In the genomic region with DNA sequence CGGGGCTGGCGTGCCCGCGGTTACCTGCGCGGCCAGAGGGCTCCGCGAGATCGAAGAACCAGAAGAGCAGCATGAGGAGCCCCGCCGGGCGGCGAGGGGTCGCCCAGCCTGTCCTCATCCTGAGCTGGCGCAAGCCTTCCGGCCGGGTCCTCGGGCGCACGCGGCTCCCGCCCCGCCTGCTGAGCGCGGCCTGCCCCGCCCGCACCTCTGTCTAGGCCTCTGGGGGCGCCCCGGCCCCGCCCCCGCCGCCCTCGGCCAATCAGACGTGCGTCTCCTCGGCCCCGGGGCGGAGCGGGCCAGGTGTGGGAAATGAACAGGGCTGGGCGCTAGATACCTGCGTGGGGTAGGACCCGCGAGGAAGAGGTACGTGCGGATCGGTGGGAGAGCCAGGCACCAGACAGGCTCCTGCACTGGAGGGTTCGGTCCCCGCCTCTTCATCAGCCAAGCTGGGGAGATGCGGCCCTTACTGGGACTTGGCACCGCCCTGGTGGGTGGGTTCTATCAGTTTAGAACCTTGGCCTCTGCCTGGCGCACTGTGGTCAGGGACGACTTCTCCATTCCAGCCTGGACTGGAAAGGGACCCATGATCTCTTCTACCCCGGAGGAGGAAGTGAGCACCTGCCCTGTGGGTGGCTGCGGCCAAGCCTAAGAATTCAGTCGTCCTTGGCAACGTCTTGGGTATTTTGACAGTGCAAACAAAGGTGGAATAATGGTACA, we compare ENCODE assay signal across 8 cellular contexts. TPM values are rescaled to one million over a fixed set of nuclear protein-coding genes. Genes with fewer than 3 reads are reported as not detected.
A peak's percentile ranks its signal among the peaks of the same experiment; 100 is the strongest.
DNase-seq lines count a peak whose midpoint lies in the region; ATAC-seq lines count a peak whose summit lies in the region.

A gene (minus strand): TSS at position 192 of the 717 bp plus-strand sequence.

- CTCF ChIA-PET in CD8-positive, alpha-beta memory T cell (lab: Charles Lee): interaction anchor here (1.0 to 1.5 kb wide), 5 partner anchors 15 to 193 kb away, joined by 3 to 4 read pairs (median 3); a partner anchor contains a TSS

- peak; percentile 74 for ATAC-seq in GM19463 (IDR thresholded peaks at IDR 0.05; ENCODE audit: unreplicated experiment)

- H3K4me1 Mint-ChIP-seq in CD8-positive, alpha-beta memory T cell: peaks cover 31 to 50% (median 44%) of the 10 kb centered on the region in 3 donors
- peaks cover 59% of the 10 kb centered on the region for H3K4me1 Mint-ChIP-seq in dendritic cell treated with granulocyte-macrophage colony-stimulating factor and Interleukin-4, amounts not matched to agents 40 ng/mL and 50 ng/mL, for 4 days (ENCODE audit: low read depth)

- H3K4me1 ChIP-seq in CD8-positive, alpha-beta memory T cell (ENCODE audit: insufficient read depth, low read length): peaks cover 21% of the 10 kb centered on the region

- H3K27me3 Mint-ChIP-seq in CD8-positive, alpha-beta memory T cell: peaks cover 0 to 5% of the 10 kb centered on the region in 2 donors
- no peaks in the 10 kb centered on the region for H3K27me3 Mint-ChIP-seq in dendritic cell treated with granulocyte-macrophage colony-stimulating factor and Interleukin-4, amounts not matched to agents 40 ng/mL and 50 ng/mL, for 4 days

- peak; percentile 78 to 90 (median 82) for DNase-seq in CD8-positive, alpha-beta memory T cell
- DNase-seq in HT-29 (ENCODE audit: low spot score): peak; percentile 95
- DNase-seq in activated CD4-positive, CD25-positive, alpha-beta regulatory T cell treated with anti-CD3 and anti-CD28 coated beads, Interleukin-2, amount 50 U/mL, for 72 hours: peak; percentile 83
- DNase-seq in lung microvascular endothelial cell (ENCODE audit: low read depth in 2 of 2): peak; percentile 18 to 36
- DNase-seq in stimulated activated CD8-positive, alpha-beta memory T cell treated with anti-CD3 and anti-CD28 coated beads, Interleukin-12 subunit alpha, Interleukin-12 subunit beta, amount 100 ng/mL, for 4 hours (ENCODE audit: low read depth): peak; percentile 73
- no peak for DNase-seq in SW 1271 (lab: John Stamatoyannopoulos, UW)

- H3K9me3 Mint-ChIP-seq in CD8-positive, alpha-beta memory T cell: no peaks in the 10 kb centered on the region
- no peaks in the 10 kb centered on the region for H3K9me3 Mint-ChIP-seq in dendritic cell treated with granulocyte-macrophage colony-stimulating factor and Interleukin-4, amounts not matched to agents 40 ng/mL and 50 ng/mL, for 4 days

- H3K36me3 ChIP-seq in CD8-positive, alpha-beta memory T cell (ENCODE audit: insufficient read depth, low read length): peaks cover 4% of the 10 kb centered on the region

- intact Hi-C loops in dendritic cell treated with granulocyte-macrophage colony-stimulating factor and Interleukin-4, amounts not matched to agents 40 ng/mL and 50 ng/mL, for 4 days (cut with micrococcal nuclease): no loop called here

- H3K27ac Mint-ChIP-seq in CD8-positive, alpha-beta memory T cell: peak within 1 kb of the TSS; percentile 82 to 100 (median 99)
- H3K27ac Mint-ChIP-seq in dendritic cell treated with granulocyte-macrophage colony-stimulating factor and Interleukin-4, amounts not matched to agents 40 ng/mL and 50 ng/mL, for 4 days: peak within 1 kb of the TSS; percentile 91

- peak within 1 kb of the TSS; percentile 95 to 100 (median 99) for H3K4me3 Mint-ChIP-seq in CD8-positive, alpha-beta memory T cell
- H3K4me3 Mint-ChIP-seq in dendritic cell treated with granulocyte-macrophage colony-stimulating factor and Interleukin-4, amounts not matched to agents 40 ng/mL and 50 ng/mL, for 4 days: peak within 1 kb of the TSS; percentile 93

- H3K36me3 Mint-ChIP-seq in CD8-positive, alpha-beta memory T cell: peaks cover 0 to 23% (median 7%) of the 10 kb centered on the region in 3 donors
- H3K36me3 Mint-ChIP-seq in dendritic cell treated with granulocyte-macrophage colony-stimulating factor and Interleukin-4, amounts not matched to agents 40 ng/mL and 50 ng/mL, for 4 days (ENCODE audit: low read depth): peaks cover 11% of the 10 kb centered on the region

- POLR2A ChIA-PET in CD8-positive, alpha-beta memory T cell (lab: Charles Lee): interaction anchor here (0.5 to 1.2 kb wide), 3 partner anchors 14 to 388 kb away, joined by 3 to 6 read pairs (median 3); no protein-coding TSS in a partner anchor

- no peaks in the 10 kb centered on the region for H3K27me3 ChIP-seq in CD8-positive, alpha-beta memory T cell (ENCODE audit: insufficient read depth, low read length, poor library complexity, severe bottlenecking)

- H3K4me3 ChIP-seq in CD8-positive, alpha-beta memory T cell (ENCODE audit: low read length): peak within 1 kb of the TSS; percentile 94

- H3K27ac ChIP-seq in CD8-positive, alpha-beta memory T cell (ENCODE audit: low read depth, low read length): peak within 1 kb of the TSS; percentile 86

- H3K9me3 ChIP-seq in CD8-positive, alpha-beta memory T cell (ENCODE audit: low read length): no peaks in the 10 kb centered on the region

RNA-seq across cellular contexts. Expression of the gene that starts here (rescaled TPM):
- 10 to 100 TPM; 41.1 to 43.4 TPM for total RNA-seq in CD8-positive, alpha-beta memory T cell
- 48.1 TPM for polyA plus RNA-seq in CD8-positive, alpha-beta memory T cell
- 22.7 and 27.2 TPM in 2 replicates for total RNA-seq in HT-29 (2014; rRNA removed; shearing (Covaris generic))
- 7.4 and 8.7 TPM in 2 replicates for total RNA-seq in lung microvascular endothelial cell

Comparison
In these comparisons a context has a peak if more than half of its experiments do, and no peak if none do; other contexts are left out.
1. DNase-seq: peak in CD8-positive, alpha-beta memory T cell (5 of 5), HT-29 (single experiment), activated CD4-positive, CD25-positive, alpha-beta regulatory T cell treated with anti-CD3 and anti-CD28 coated beads, Interleukin-2, amount 50 U/mL, for 72 hours (single experiment), lung microvascular endothelial cell (2 of 2) and stimulated activated CD8-positive, alpha-beta memory T cell treated with anti-CD3 and anti-CD28 coated beads, Interleukin-12 subunit alpha, Interleukin-12 subunit beta, amount 100 ng/mL, for 4 hours (single experiment); none in SW 1271 (0 of 2).